8 cellular contexts compared by ENCODE assay signal in genomic region chr17:74776990-74777389, GRCh38. TPM values are rescaled to one million over a fixed set of nuclear protein-coding genes. Genes with fewer than 3 reads are reported as not detected.
DNase-seq lines count a peak whose midpoint lies in the region; ATAC-seq and TF ChIP-seq lines count a peak whose summit lies in the region.

No MANE protein-coding gene starts in this region.

- CTCF ChIA-PET in CD4-positive, alpha-beta T cell (lab: Charles Lee), result interaction anchor here (1.1 to 4.4 kb wide), 3 partner anchors 14 to 120 kb away, joined by 5 to 24 read pairs (median 6); partner anchors contain the start of gene RAB37

- POLR2A ChIA-PET in CD4-positive, alpha-beta T cell (lab: Charles Lee), result interaction anchor here (0.7 to 4.0 kb wide), 11 partner anchors 14 to 96 kb away, joined by 3 to 27 read pairs (median 5); partner anchors contain the start of genes FDXR and RAB37

- intact Hi-C loops in CD4-positive, alpha-beta T cell (cut with DNase I, micrococcal nuclease), result loop anchor here (1.0 to 5.0 kb wide), 3 partner anchors 14 to 95 kb away; partner anchors contain the start of gene FDXR (in 1 of the 2)

- H3K27ac Mint-ChIP-seq in CD4-positive, alpha-beta T cell, result peak overlapping the region; percentile 86

- H3K9me3 ChIP-seq in CD4-positive, alpha-beta T cell (ENCODE audit: control insufficient read depth, low read length), result no peaks in the 10 kb centered on the region
- H3K9me3 ChIP-seq in endocrine pancreas (ENCODE audit: control insufficient read depth, low read length) (no peaks in the 10 kb centered on the region), neuron (ENCODE audit: low read length) (no peaks in the 10 kb centered on the region)

- H3K4me1 Mint-ChIP-seq in CD4-positive, alpha-beta T cell (ENCODE audit: low read depth), result peaks cover 69% of the 10 kb centered on the region

- DNase-seq in CD4-positive, alpha-beta T cell, result no peak
- peak; percentile 47 for DNase-seq in NOMO-1 treated with DMSO at 0.1 percent for 48 hours (lab: John Stamatoyannopoulos, UW; ENCODE audit: unreplicated experiment)
- DNase-seq in NCI-H82 treated with DMSO at 0.1 percent for 48 hours (lab: John Stamatoyannopoulos, UW; ENCODE audit: unreplicated experiment), result no peak
- DNase-seq in cerebellum (ENCODE audit: low spot score), result no peak
- no peak for DNase-seq in GM19240 (ENCODE audit: insufficient read length, low spot score)

- H3K9ac ChIP-seq in endocrine pancreas (ENCODE audit: control insufficient read depth, insufficient read depth, low read length), result peak overlapping the region; percentile 34

- H3K36me3 ChIP-seq in endocrine pancreas (ENCODE audit: control insufficient read depth, insufficient read depth, low read length) (no peaks in the 10 kb centered on the region), neuron (ENCODE audit: insufficient read depth, low read length) (peaks cover 18% of the 10 kb centered on the region)

- H3K4me1 ChIP-seq in endocrine pancreas (ENCODE audit: control insufficient read depth, insufficient read depth, low read length), result no peaks in the 10 kb centered on the region
- H3K4me1 ChIP-seq in neuron (ENCODE audit: insufficient read depth, low read length), result peaks cover 16% of the 10 kb centered on the region

- ATAC-seq in CD4-positive, alpha-beta T cell (ENCODE audit: poor library complexity), result no peak
- no peak for ATAC-seq in HG03175 (IDR thresholded peaks at IDR 0.05; ENCODE audit: unreplicated experiment)

- peaks cover 56% of the 10 kb centered on the region for H3K36me3 Mint-ChIP-seq in CD4-positive, alpha-beta T cell (ENCODE audit: low read depth)

- H3K4me3 ChIP-seq in endocrine pancreas (ENCODE audit: control insufficient read depth, insufficient read depth, low read length) (peak overlapping the region; percentile 60), neuron (ENCODE audit: low read length) (peak overlapping the region; percentile 87)

- TF ChIP-seq CTCF in CD4-positive, alpha-beta T cell (IDR thresholded peaks at IDR 0.05), result no peak

- peak overlapping the region; percentile 99 for H3K4me3 Mint-ChIP-seq in CD4-positive, alpha-beta T cell

- no peaks in the 10 kb centered on the region for H3K27me3 ChIP-seq in CD4-positive, alpha-beta T cell (ENCODE audit: control insufficient read depth, insufficient read depth, low read length)
- H3K27me3 ChIP-seq in endocrine pancreas (ENCODE audit: control insufficient read depth, insufficient read depth, low read length) (no peaks in the 10 kb centered on the region), neuron (ENCODE audit: insufficient read depth, low read length) (no peaks in the 10 kb centered on the region)

- H3K27me3 Mint-ChIP-seq in CD4-positive, alpha-beta T cell, result no peaks in the 10 kb centered on the region

- no peaks in the 10 kb centered on the region for H3K9me3 Mint-ChIP-seq in CD4-positive, alpha-beta T cell

- no peak overlapping the region for H2AFZ ChIP-seq in neuron (ENCODE audit: low read depth, low read length)

- peak overlapping the region; percentile 30 for H3K27ac ChIP-seq in CD4-positive, alpha-beta T cell (ENCODE audit: low read depth, low read length)

RNA-seq across cellular contexts. Expression of gene NAT9, which starts 0.8 kb away (rescaled TPM):
- total RNA-seq in CD4-positive, alpha-beta T cell, result 10 to 100 TPM; 34.6 to 38.2 TPM
- 22.0 TPM for total RNA-seq in cerebellum

RNA-seq across cellular contexts. Expression of gene NHERF1, which starts 28.6 kb away (rescaled TPM):
- 10 to 100 TPM; 68.4 to 72.4 TPM for total RNA-seq in CD4-positive, alpha-beta T cell
- 10.3 TPM for total RNA-seq in cerebellum

RNA-seq across cellular contexts. Expression of gene RAB37, which starts 39.9 kb away (rescaled TPM):
- total RNA-seq in CD4-positive, alpha-beta T cell, result 10 to 100 TPM; 19.0 to 21.1 TPM
- total RNA-seq in cerebellum, result 0.82 TPM

Comparison
In these comparisons a context has a peak if more than half of its experiments do, and no peak if none do; other contexts are left out.
1. RNA of gene RAB37, which starts 39.9 kb away (total RNA-seq): 19.0 to 21.1 TPM in CD4-positive, alpha-beta T cell; 0.82 TPM in cerebellum (single experiment); every median in the first group is over 10 times any median in the second.